Comparison of ENCODE assay signal across 1 cellular context in the genomic region with DNA sequence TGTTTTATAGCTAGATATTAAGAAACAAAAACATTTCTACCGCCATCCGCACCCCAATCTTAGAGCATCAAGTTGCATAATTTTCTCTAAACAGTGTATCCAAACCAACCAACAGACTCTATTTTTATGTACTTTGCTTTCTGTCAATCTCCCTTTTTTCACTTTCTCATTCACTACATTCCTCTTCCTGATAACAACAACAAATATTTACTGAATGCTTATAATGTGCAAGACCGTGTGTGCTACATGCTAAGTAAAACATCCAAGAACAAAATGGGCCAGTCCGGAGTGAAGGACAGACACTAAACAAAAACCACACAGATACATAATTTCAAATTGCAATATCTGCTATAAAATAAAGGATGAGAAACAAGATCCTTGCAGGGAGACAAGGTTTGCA.
TF ChIP-seq lines count a peak whose summit lies in the region.

No MANE protein-coding gene starts in this region.

TF ChIP-seq in HepG2, 621 proteins besides CTCF, POLR2A, EP300 and RAD21:
- TF ChIP-seq, protein P1, sequence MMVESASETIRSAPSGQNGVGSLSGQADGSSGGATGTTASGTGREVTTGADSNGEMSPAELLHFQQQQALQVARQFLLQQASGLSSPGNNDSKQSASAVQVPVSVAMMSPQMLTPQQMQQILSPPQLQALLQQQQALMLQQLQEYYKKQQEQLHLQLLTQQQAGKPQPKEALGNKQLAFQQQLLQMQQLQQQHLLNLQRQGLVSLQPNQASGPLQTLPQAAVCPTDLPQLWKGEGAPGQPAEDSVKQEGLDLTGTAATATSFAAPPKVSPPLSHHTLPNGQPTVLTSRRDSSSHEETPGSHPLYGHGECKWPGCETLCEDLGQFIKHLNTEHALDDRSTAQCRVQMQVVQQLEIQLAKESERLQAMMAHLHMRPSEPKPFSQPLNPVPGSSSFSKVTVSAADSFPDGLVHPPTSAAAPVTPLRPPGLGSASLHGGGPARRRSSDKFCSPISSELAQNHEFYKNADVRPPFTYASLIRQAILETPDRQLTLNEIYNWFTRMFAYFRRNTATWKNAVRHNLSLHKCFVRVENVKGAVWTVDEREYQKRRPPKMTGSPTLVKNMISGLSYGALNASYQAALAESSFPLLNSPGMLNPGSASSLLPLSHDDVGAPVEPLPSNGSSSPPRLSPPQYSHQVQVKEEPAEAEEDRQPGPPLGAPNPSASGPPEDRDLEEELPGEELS (CRISPR knock-in tag; IDR thresholded peaks at IDR 0.05), result peak; percentile 39
- TF ChIP-seq, protein P2, sequence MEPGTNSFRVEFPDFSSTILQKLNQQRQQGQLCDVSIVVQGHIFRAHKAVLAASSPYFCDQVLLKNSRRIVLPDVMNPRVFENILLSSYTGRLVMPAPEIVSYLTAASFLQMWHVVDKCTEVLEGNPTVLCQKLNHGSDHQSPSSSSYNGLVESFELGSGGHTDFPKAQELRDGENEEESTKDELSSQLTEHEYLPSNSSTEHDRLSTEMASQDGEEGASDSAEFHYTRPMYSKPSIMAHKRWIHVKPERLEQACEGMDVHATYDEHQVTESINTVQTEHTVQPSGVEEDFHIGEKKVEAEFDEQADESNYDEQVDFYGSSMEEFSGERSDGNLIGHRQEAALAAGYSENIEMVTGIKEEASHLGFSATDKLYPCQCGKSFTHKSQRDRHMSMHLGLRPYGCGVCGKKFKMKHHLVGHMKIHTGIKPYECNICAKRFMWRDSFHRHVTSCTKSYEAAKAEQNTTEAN (CRISPR knock-in tag; conservative IDR thresholded peaks at IDR 0.05), result no peak
